20 cellular contexts compared by ENCODE assay signal in genomic region chr3:140911822-140912221, GRCh38. TPM values are rescaled to one million over a fixed set of nuclear protein-coding genes. Genes with fewer than 3 reads are reported as not detected.
DNase-seq lines count a peak whose midpoint lies in the region; ATAC-seq, FAIRE-seq and TF ChIP-seq lines count a peak whose summit lies in the region.
"Had no signal": no experiment of that assay in that cellular context is flagged by ENCODE, and none has a peak within 500 bp of the region (broad histone marks: within the 10 kb centered on the region; RNA-seq: fewer than 3 reads in every experiment).

No MANE protein-coding gene starts in this region.

- no peak for FAIRE-seq in GM12878 (lab: Jason Lieb, UNC)

- H3K9ac ChIP-seq in GM12878 (ENCODE audit: control insufficient read depth, insufficient read depth, low read length), result no peak overlapping the region
- H3K9ac ChIP-seq: SK-N-SH had no signal

- TF ChIP-seq RAD21 in GM12878 (IDR thresholded peaks at IDR 0.05; ENCODE audit: insufficient read depth, low read depth, low read length), result no peak

- no peak overlapping the region for H2AFZ ChIP-seq in GM12878 (ENCODE audit: control insufficient read depth, low read depth, low read length)

- SMC1A ChIA-PET in GM12878 (lab: Charles Lee; ENCODE audit: uncharacterized antibody, unreplicated experiment), result no interaction called here

- H3K4me1 ChIP-seq in GM12878 (ENCODE audit: control insufficient read depth, insufficient read depth, low read length), result no peaks in the 10 kb centered on the region
- H3K4me1 ChIP-seq: ascending aorta, gastroesophageal sphincter, Peyer's patch had no signal

- no peaks in the 10 kb centered on the region for H3K9me3 ChIP-seq in GM12878 (replicated peaks; ENCODE audit: control insufficient read depth, insufficient read depth, low read length)
- H3K9me3 ChIP-seq: ascending aorta, gastroesophageal sphincter, Peyer's patch, SK-N-SH had no signal

- BruUV-seq in GM12878 (replicated peaks; lab: Mats Ljungman, UMichigan), result no TSS peak

- no peak for TF ChIP-seq CTCF in GM12878 (IDR thresholded peaks at IDR 0.05 in 2 of 3, conservative IDR thresholded peaks at IDR 0.05 in 1 of 3; ENCODE audit: control insufficient read depth in 2 of 3, extremely low read depth in 1 of 3, insufficient read depth in 1 of 3, low read depth in 3 of 3, low read length in 3 of 3)

- H3K79me2 ChIP-seq in GM12878 (ENCODE audit: control insufficient read depth, insufficient read depth, low read length), result no peaks in the 10 kb centered on the region

- CTCF ChIA-PET in GM12878 (lab: Yijun Ruan, JAX), result interaction anchor here (1.0 kb wide), 1 partner anchor 11 kb away, joined by 3 read pairs; no protein-coding TSS in a partner anchor

- TF ChIP-seq POLR2A in GM12878 (IDR thresholded peaks at IDR 0.05; ENCODE audit: low read depth, low read length), result no peak

- DNase-seq in COR-L47 (lab: John Stamatoyannopoulos, UW) (peak; percentile 96), HuH-7.5 (ENCODE audit: low spot score) (peak; percentile 20), NCI-H2171 treated with DMSO at 0.1 percent for 48 hours (lab: John Stamatoyannopoulos, UW) (peak; percentile 79), GM12878 (ENCODE audit: low read depth, low spot score) (no peak), NCI-H226 (no peak), cerebellar cortex (ENCODE audit: low spot score) (no peak), SHP77 treated with DMSO at 0.1 percent for 48 hours (lab: John Stamatoyannopoulos, UW) (no peak)
- no peak for DNase-seq in stimulated activated CD4-positive, alpha-beta T cell treated with anti-CD3 and anti-CD28 coated beads, Interleukin-1b, Interleukin-23, amount 100 ng/mL, for 48 hours
- DNase-seq: activated B cell treated with CpG ODN at 0.5 μM for 24 hours; activated CD4-positive, alpha-beta memory T cell treated with anti-CD3 and anti-CD28 coated beads, Interleukin-2, amount 10 ng/mL, durations not matched to agents 7 days and 5 days; activated naive CD4-positive, alpha-beta T cell treated with anti-CD3 and anti-CD28 coated beads, Interleukin-2, amount 50 U/mL, for 16 hours; activated T-cell treated with anti-CD3 and anti-CD28 coated beads, Interleukin-2, amount 50 U/mL, for 24 hours; HFFc6; NCI-H526 treated with DMSO at 0.1 percent for 48 hours; Peyer's patch; SK-N-SH had no signal

- no peak overlapping the region for H3K27ac ChIP-seq in GM12878 (ENCODE audit: control insufficient read depth, insufficient read depth)
- H3K27ac ChIP-seq: ascending aorta, C4-2B, gastroesophageal sphincter, HL-60, Peyer's patch had no signal

- no peak for TF ChIP-seq EP300 in GM12878 (IDR thresholded peaks at IDR 0.05; ENCODE audit: borderline replicate concordance in 1 of 2, control insufficient read depth in 1 of 2, low read depth in 2 of 2, low read length in 2 of 2)

- intact Hi-C loops in GM12878 (cut with micrococcal nuclease; ENCODE audit: unreplicated experiment), result no loop called here

- ATAC-seq in GM12878, result peak; percentile 60
- ATAC-seq: gastroesophageal sphincter had no signal

- H3K27me3 ChIP-seq in GM12878 (replicated peaks in 1 of 2; ENCODE audit: control insufficient read depth in 2 of 2, insufficient read depth in 2 of 2, low read length in 1 of 2), result no peaks in the 10 kb centered on the region
- H3K27me3 ChIP-seq: ascending aorta, gastroesophageal sphincter, Peyer's patch had no signal

- no peak overlapping the region for H3K4me3 ChIP-seq in GM12878
- H3K4me3 ChIP-seq: ascending aorta, gastroesophageal sphincter, Peyer's patch had no signal

- POLR2A ChIA-PET in GM12878 (lab: Charles Lee), result no interaction called here

- no peak overlapping the region for H3K4me2 ChIP-seq in GM12878 (ENCODE audit: control insufficient read depth, insufficient read depth)
- H3K4me2 ChIP-seq: SK-N-SH had no signal

- no peaks in the 10 kb centered on the region for H4K20me1 ChIP-seq in GM12878 (ENCODE audit: control insufficient read depth, insufficient read depth)

- WGBS in GM12878 (ENCODE audit: insufficient coverage, insufficient replicate concordance, low lambda C conversion rate, missing lambda C conversion rate), result 49% methylated on average over 2 of the region's 2 CpGs

- H3K36me3 ChIP-seq in GM12878 (ENCODE audit: control insufficient read depth in 2 of 2, insufficient read depth in 2 of 2, low read length in 1 of 2), result no peaks in the 10 kb centered on the region
- H3K36me3 ChIP-seq: ascending aorta, gastroesophageal sphincter, Peyer's patch had no signal

- RAD21 ChIA-PET in GM12878 (lab: Charles Lee; ENCODE audit: unreplicated experiment), result no interaction called here

- in situ Hi-C loops in GM12878 (cut with MboI), result no loop called here

TF ChIP-seq in GM12878, 131 proteins besides CTCF, POLR2A, EP300 and RAD21:
- TF ChIP-seq USF1 (IDR thresholded peaks at IDR 0.05; ENCODE audit: borderline replicate concordance, extremely low read length, insufficient read depth, low read depth, low read length) (no peak), HDAC2 (IDR thresholded peaks at IDR 0.05) (no peak)

RNA-seq across cellular contexts. Expression of gene SLC25A36, which starts 29.8 kb away (rescaled TPM):
- total RNA-seq in GM12878 (2013; cell fraction: nucleolus; rRNA removed), result 702 and 710 TPM in 2 replicates
- total RNA-seq in GM12878 (2014; rRNA removed), result 53.4 and 53.8 TPM in 2 replicates
- total RNA-seq in GM12878 (2014; rRNA removed; fragmentation: Illumina TruSeq; extraction: Trizol), result 45.0 and 53.3 TPM in 2 replicates
- 53.8 and 56.9 TPM in 2 replicates for total RNA-seq in GM12878 (2021)
- 24.6 TPM for polyA plus RNA-seq in GM12878 (2011; ENCODE audit: low read depth)
- polyA plus RNA-seq in GM12878 (2011; rRNA removed), result 183 and 346 TPM in 2 replicates
- polyA plus RNA-seq in GM12878 (2011; cell fraction: cytosol; rRNA removed), result 46.2 and 48.8 TPM in 2 replicates
- polyA plus RNA-seq in GM12878 (2011; cell fraction: nucleus; rRNA removed), result 176 and 315 TPM in 2 replicates
- 45.1 and 72.0 TPM in 2 replicates for polyA plus RNA-seq in GM12878 (2012)
- 54.3 and 75.6 TPM in 2 replicates for polyA plus RNA-seq in GM12878 (2014; fragmentation: Illumina TruSeq; extraction: Trizol)
- polyA plus RNA-seq in GM12878 (2014; fragmentation: Nextera tagmentation; extraction: Ambion mirVana), result 10 to 100 TPM; 13.0 to 14.0 TPM
- polyA plus RNA-seq in GM12878 (2014; rRNA removed), result 39.3 and 41.1 TPM in 2 replicates
- polyA plus RNA-seq in GM12878 (2016; fragmentation: Nextera tagmentation; extraction: Ambion mirVana), result 10 to 100 TPM; 40.1 to 50.3 TPM
- 91.4 and 115 TPM in 2 replicates for polyA minus RNA-seq in GM12878 (2011; rRNA and poly(A)+ RNA removed)
- polyA minus RNA-seq in GM12878 (2011; cell fraction: cytosol; rRNA and poly(A)+ RNA removed), result 39.3 and 48.6 TPM in 2 replicates
- polyA minus RNA-seq in GM12878 (2011; cell fraction: nucleus; rRNA and poly(A)+ RNA removed), result 155 and 196 TPM in 2 replicates

Comparison
In these comparisons a context has a peak if more than half of its experiments do, and no peak if none do; other contexts are left out.
1. DNase-seq: peak in COR-L47 (single experiment), HuH-7.5 (single experiment) and NCI-H2171 treated with DMSO at 0.1 percent for 48 hours (single experiment); none in GM12878 (single experiment), NCI-H226 (single experiment), cerebellar cortex (single experiment), SHP77 treated with DMSO at 0.1 percent for 48 hours (single experiment) and stimulated activated CD4-positive, alpha-beta T cell treated with anti-CD3 and anti-CD28 coated beads, Interleukin-1b, Interleukin-23, amount 100 ng/mL, for 48 hours (single experiment).